Comparison of ENCODE assay signal across 25 cellular contexts in genomic region chr6:3928111-3928510, GRCh38.
"Had no signal": no experiment of that assay in that cellular context is flagged by ENCODE, and none has a peak within 500 bp of the region (broad histone marks: within the 10 kb centered on the region; RNA-seq: fewer than 3 reads in every experiment).

No MANE protein-coding gene starts in this region.

- H3K27me3 ChIP-seq: Peyer's patch, SJSA1 had no signal

- DNase-seq: activated B cell treated with CpG ODN at 0.5 μM for 24 hours; activated CD4-positive, alpha-beta T cell treated with anti-CD3 and anti-CD28 coated beads for 1 hour; activated CD4-positive, alpha-beta T cell treated with anti-CD3 and anti-CD28 coated beads, Interleukin-2, amount 10 ng/mL, durations not matched to agents 24 days and 14 days; activated CD4-positive, alpha-beta T cell treated with anti-CD3 and anti-CD28 coated beads, Interleukin-2, amount 50 U/mL, for 48 hours; activated CD8-positive, alpha-beta memory T cell treated with anti-CD3 and anti-CD28 coated beads for 24 hours; activated effector memory CD4-positive, alpha-beta T cell treated with anti-CD3 and anti-CD28 coated beads, Interleukin-2, amount 50 U/mL, for 16 hours; activated naive CD4-positive, alpha-beta T cell treated with Interleukin-2 at 50 U/mL for 16 hours; activated naive CD8-positive, alpha-beta T cell treated with anti-CD3 and anti-CD28 coated beads, Interleukin-2, amount 50 U/mL, for 24 hours; activated T-cell treated with anti-CD3 and anti-CD28 coated beads, Interleukin-2, amount 50 U/mL, for 4 hours; amygdala; MV-4-11; NCI-H1092 treated with DMSO at 0.1 percent for 48 hours; NCI-H1417 treated with DMSO at 0.1 percent for 48 hours; NCI-H1694; NCI-H2029; NCI-H446; Peyer's patch; SHP77; T-helper 2 cell; T1000 had no signal

- H3K4me3 ChIP-seq: Peyer's patch, SJSA1 had no signal

- H3K4me1 ChIP-seq: Peyer's patch had no signal

- ATAC-seq: activated naive CD4-positive, alpha-beta T cell treated with anti-CD3 and anti-CD28 coated beads, Interleukin-2, amount 50 U/mL, for 72 hours; activated naive CD8-positive, alpha-beta T cell treated with anti-CD3 and anti-CD28 coated beads, Interleukin-2, amount 50 U/mL, for 24 hours; activated T-cell treated with anti-CD3 and anti-CD28 coated beads, Interleukin-2, amount 50 U/mL, for 4 hours had no signal

- H3K36me3 ChIP-seq: Peyer's patch, SJSA1 had no signal

- FAIRE-seq: astrocyte, TTC549 had no signal

- H3K27ac ChIP-seq: Peyer's patch, RWPE1, SJSA1 had no signal

- H3K9me3 ChIP-seq: Peyer's patch, SJSA1 had no signal
